Comparison of ENCODE assay signal across 8 cellular contexts in the genomic region with DNA sequence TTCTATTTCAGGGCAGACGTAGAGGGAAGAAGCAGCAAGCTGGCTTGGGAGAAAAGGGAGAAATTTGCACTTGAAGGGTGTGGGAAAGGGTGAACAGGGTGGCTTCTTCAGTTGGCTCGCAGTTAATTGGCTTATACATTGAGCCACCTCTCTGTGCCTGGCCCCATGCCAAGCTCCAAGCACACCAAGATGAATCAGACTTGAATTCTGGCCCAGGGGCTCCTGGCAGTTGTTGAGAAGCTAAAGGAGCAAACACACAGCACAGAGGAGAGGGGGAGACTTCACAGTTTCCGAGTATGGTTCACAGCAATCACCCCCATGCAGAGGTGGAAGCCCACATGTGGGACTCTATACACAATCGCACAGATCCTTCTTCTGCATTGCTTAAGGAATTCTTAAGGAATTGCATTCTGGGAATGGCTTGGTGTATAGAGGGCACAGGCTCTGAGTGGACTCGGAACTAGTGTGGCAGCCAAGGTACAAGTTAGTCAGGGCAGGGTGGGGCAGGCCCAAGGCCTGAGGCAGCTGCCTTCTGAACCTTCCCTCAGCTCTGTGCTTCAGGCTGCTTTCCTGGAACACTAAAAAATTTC. TPM values are rescaled to one million over a fixed set of nuclear protein-coding genes. Genes with fewer than 3 reads are reported as not detected.
DNase-seq lines count a peak whose midpoint lies in the region; ATAC-seq and TF ChIP-seq lines count a peak whose summit lies in the region.

No MANE protein-coding gene starts in this region.

- H3K27me3 ChIP-seq in BJ (ENCODE audit: control insufficient read depth, insufficient read depth, low read length): no peaks in the 10 kb centered on the region
- no peaks in the 10 kb centered on the region for H3K27me3 ChIP-seq in IMR-90 (ENCODE audit: control insufficient read depth, insufficient read depth, low read length)
- H3K27me3 ChIP-seq in osteoblast (ENCODE audit: insufficient read depth, low read length): no peaks in the 10 kb centered on the region
- H3K27me3 ChIP-seq in thoracic aorta (replicated peaks; ENCODE audit: insufficient read depth): no peaks in the 10 kb centered on the region

- peak overlapping the region; percentile 87 for H2BK5ac ChIP-seq in IMR-90 (ENCODE audit: low read depth, low read length, poor library complexity, severe bottlenecking)

- TF ChIP-seq CTCF in BJ (IDR thresholded peaks at IDR 0.05; ENCODE audit: insufficient read depth, low read depth, low read length) (no peak), IMR-90 (conservative IDR thresholded peaks at IDR 0.05; ENCODE audit: low read depth, low read length) (no peak), osteoblast (IDR thresholded peaks at IDR 0.05; ENCODE audit: extremely low read depth, low read depth, low read length) (no peak), thoracic aorta (IDR thresholded peaks at IDR 0.05) (no peak)

- peaks cover 54% of the 10 kb centered on the region for H3K79me2 ChIP-seq in osteoblast (ENCODE audit: insufficient read depth, low read length)

- H3K4ac ChIP-seq in IMR-90 (ENCODE audit: low read depth, low read length): peak overlapping the region; percentile 97

- H3K4me2 ChIP-seq in IMR-90 (ENCODE audit: low read depth, low read length): peak overlapping the region; percentile 78
- peak overlapping the region; percentile 93 for H3K4me2 ChIP-seq in osteoblast (ENCODE audit: insufficient read depth, low read length)

- peak overlapping the region; percentile 86 for H3K56ac ChIP-seq in IMR-90 (ENCODE audit: extremely low read depth, insufficient read depth, low read length)

- no TSS peak for BruUV-seq in IMR-90 (replicated peaks; lab: Mats Ljungman, UMichigan)

- in situ Hi-C loops in IMR-90 (cut with MboI; ENCODE audit: low sequenced_read_pairs): no loop called here
- in situ Hi-C loops in SK-MEL-5 (cut with HindIII; ENCODE audit: low pct_unique_long_range_greater_than_20kb, low sequenced_read_pairs): no loop called here

- peaks cover 67% of the 10 kb centered on the region for H3K4me1 Mint-ChIP-seq in activated naive CD4-positive, alpha-beta T cell treated with anti-CD3 and anti-CD28 coated beads, Interleukin-2, amount 10 ng/mL, durations not matched to agents 7 days and 5 days

- peak overlapping the region; percentile 97 for H3K14ac ChIP-seq in IMR-90 (replicated peaks; ENCODE audit: low read depth, low read length)

- dilution Hi-C loops in IMR-90 (cut with HindIII; ENCODE audit: low sequenced_read_pairs, unreplicated experiment): no loop called here

- TF ChIP-seq RAD21 in IMR-90 (IDR thresholded peaks at IDR 0.05; ENCODE audit: low read length): no peak

- peaks cover 43% of the 10 kb centered on the region for H3K36me3 Mint-ChIP-seq in activated naive CD4-positive, alpha-beta T cell treated with anti-CD3 and anti-CD28 coated beads, Interleukin-2, amount 10 ng/mL, durations not matched to agents 7 days and 5 days

- peak overlapping the region; percentile 89 for H4K91ac ChIP-seq in IMR-90 (ENCODE audit: insufficient read depth, low read depth, low read length)

- peaks cover 9 to 53% of the 10 kb centered on the region in 2 experiments; a peak in 3 of 4 replicates for H3K79me1 ChIP-seq in IMR-90 (ENCODE audit: low read depth in 1 of 2, low read length in 2 of 2)

- peak overlapping the region; percentile 83 for H3K23ac ChIP-seq in IMR-90 (ENCODE audit: low read depth, low read length)

- peak overlapping the region; percentile 7; the same call in 1 of the 2 replicates for H3K18ac ChIP-seq in IMR-90 (ENCODE audit: low read depth, low read length)

- WGBS in IMR-90 (ENCODE audit: extremely low coverage in 2 of 2, insufficient read length in 1 of 2), 2 experiments: 0% methylated on average over 1 of the region's 5 CpGs; no CpG with 5 or more reads in 1 of the 2 experiments

- H4K8ac ChIP-seq in IMR-90 (ENCODE audit: low read depth in 2 of 2, low read length in 2 of 2): peak overlapping the region; percentile 67 to 93; a peak in 3 of 4 replicates

- H3K4me3 ChIP-seq in BJ (ENCODE audit: low read depth, low read length): peak overlapping the region; percentile 83
- H3K4me3 ChIP-seq in IMR-90 (ENCODE audit: insufficient read depth, low read depth, low read length): peak overlapping the region; percentile 87
- peak overlapping the region; percentile 94 for H3K4me3 ChIP-seq in osteoblast (ENCODE audit: insufficient read depth, low read length)
- peak overlapping the region; percentile 96 for H3K4me3 ChIP-seq in thoracic aorta

- POLR2A ChIA-PET in BJ (lab: Charles Lee): interaction anchor here (0.6 kb wide), 1 partner anchor 662 kb away, joined by 3 read pairs; no protein-coding TSS in a partner anchor
- POLR2A ChIA-PET in IMR-90 (lab: Charles Lee; ENCODE audit: unreplicated experiment): interaction anchor here (0.6 kb wide), 1 partner anchor 474 kb away, joined by 3 read pairs; no protein-coding TSS in a partner anchor

- peak overlapping the region; percentile 75 for H2AFZ ChIP-seq in IMR-90 (replicated peaks; ENCODE audit: low read length, poor library complexity)
- H2AFZ ChIP-seq in osteoblast (ENCODE audit: low read length): peak overlapping the region; percentile 23

- H4K20me1 ChIP-seq in IMR-90 (ENCODE audit: insufficient read depth, low read length) (peaks cover 25% of the 10 kb centered on the region; the same call in 1 of the 2 replicates), osteoblast (ENCODE audit: insufficient read depth, low read length) (peaks cover 29% of the 10 kb centered on the region)

- H2AK9ac ChIP-seq in IMR-90 (replicated peaks; ENCODE audit: low read depth, low read length, poor library complexity): peak overlapping the region; percentile 99

- H2AK5ac ChIP-seq in IMR-90 (ENCODE audit: low read depth, low read length): peak overlapping the region; percentile 87

- peak overlapping the region; percentile 66 for H2BK20ac ChIP-seq in IMR-90 (ENCODE audit: low read depth, low read length)

- peak overlapping the region; percentile 99 for H3K27ac Mint-ChIP-seq in activated naive CD4-positive, alpha-beta T cell treated with anti-CD3 and anti-CD28 coated beads, Interleukin-2, amount 10 ng/mL, durations not matched to agents 7 days and 5 days

- no peak for DNase-seq in BJ (ENCODE audit: low read depth)
- peak; percentile 92 for DNase-seq in IMR-90
- peak; percentile 86 for DNase-seq in SK-MEL-5 (ENCODE audit: low read depth, low spot score)
- DNase-seq in activated naive CD4-positive, alpha-beta T cell treated with anti-CD3 and anti-CD28 coated beads, Interleukin-2, amount 10 ng/mL, durations not matched to agents 7 days and 5 days: peak; percentile 64
- peak; percentile 92 for DNase-seq in glomerular visceral epithelial cell (ENCODE audit: extremely low spot score)
- DNase-seq in osteoblast (ENCODE audit: insufficient read length, low spot score, missing footprints): peak; percentile 66
- peak; percentile 88 for DNase-seq in thoracic aorta (ENCODE audit: low spot score)

- H3K9me3 ChIP-seq in IMR-90 (ENCODE audit: control insufficient read depth, insufficient read depth, low read length) (no peaks in the 10 kb centered on the region), osteoblast (ENCODE audit: low read depth, low read length) (no peaks in the 10 kb centered on the region), thoracic aorta (no peaks in the 10 kb centered on the region)

- CTCF ChIA-PET in BJ (lab: Yijun Ruan, JAX) (interaction anchor here (0.6 to 3.0 kb wide), 2 partner anchors 35 to 758 kb away, joined by 5 to 19 read pairs; a partner anchor contains a TSS), IMR-90 (lab: Yijun Ruan, JAX) (interaction anchor here (0.7 to 1.4 kb wide), 4 partner anchors 35 to 1786 kb away, joined by 3 to 7 read pairs (median 3); no protein-coding TSS in a partner anchor)
- CTCF ChIA-PET in activated naive CD4-positive, alpha-beta T cell treated with anti-CD3 and anti-CD28 coated beads, Interleukin-2, amount 10 ng/mL, durations not matched to agents 7 days and 5 days (lab: Charles Lee): interaction anchor here (1.3 to 1.6 kb wide), 4 partner anchors 9 to 37 kb away, joined by 3 to 7 read pairs (median 4); a partner anchor contains a TSS

- H3K9ac ChIP-seq in IMR-90 (ENCODE audit: low read depth, low read length): peak overlapping the region; percentile 79

- intact Hi-C loops in IMR-90 (cut with micrococcal nuclease): loop anchor here (10.0 kb wide), 2 partner anchors 779 to 859 kb away; no protein-coding TSS in a partner anchor

- H3K4me1 ChIP-seq in IMR-90 (ENCODE audit: control insufficient read depth, insufficient read depth, low read length) (peaks cover 14% of the 10 kb centered on the region), osteoblast (ENCODE audit: insufficient read depth, low read length) (peaks cover 76% of the 10 kb centered on the region), thoracic aorta (ENCODE audit: control insufficient read depth in 1 of 2, low read depth in 2 of 2) (peaks cover 55 to 71% of the 10 kb centered on the region in 2 donors)

- H3K36me3 ChIP-seq in BJ (ENCODE audit: control insufficient read depth, insufficient read depth, low read length): no peaks in the 10 kb centered on the region; the same call in 1 of the 2 replicates
- H3K36me3 ChIP-seq in IMR-90 (ENCODE audit: control insufficient read depth, insufficient read depth, low read length): peaks cover 3% of the 10 kb centered on the region; the same call in 1 of the 2 replicates
- peaks cover 4% of the 10 kb centered on the region for H3K36me3 ChIP-seq in osteoblast (ENCODE audit: insufficient read depth, low read length)
- H3K36me3 ChIP-seq in thoracic aorta: no peaks in the 10 kb centered on the region

- H3K27ac ChIP-seq in IMR-90 (ENCODE audit: insufficient read depth, low read length) (peak overlapping the region; percentile 86), osteoblast (ENCODE audit: low read depth, low read length) (peak overlapping the region; percentile 94), thoracic aorta (peak overlapping the region; percentile 96 to 97)

- peak overlapping the region; percentile 90 for H2BK120ac ChIP-seq in IMR-90 (ENCODE audit: low read depth, low read length)

- TF ChIP-seq POLR2A in IMR-90 (IDR thresholded peaks at IDR 0.05; ENCODE audit: low read depth, low read length): no peak

- ATAC-seq in IMR-90 (ENCODE audit: low read depth) (peak; percentile 36), thoracic aorta (ENCODE audit: insufficient number of reproducible peaks, low FRiP score, low read depth) (peak; percentile 78), HG02884 (IDR thresholded peaks at IDR 0.05; ENCODE audit: unreplicated experiment) (no peak)

- peak overlapping the region; percentile 99 for H3K4me3 Mint-ChIP-seq in activated naive CD4-positive, alpha-beta T cell treated with anti-CD3 and anti-CD28 coated beads, Interleukin-2, amount 10 ng/mL, durations not matched to agents 7 days and 5 days

- H3K9me3 Mint-ChIP-seq in activated naive CD4-positive, alpha-beta T cell treated with anti-CD3 and anti-CD28 coated beads, Interleukin-2, amount 10 ng/mL, durations not matched to agents 7 days and 5 days: no peaks in the 10 kb centered on the region

- H3K27me3 Mint-ChIP-seq in activated naive CD4-positive, alpha-beta T cell treated with anti-CD3 and anti-CD28 coated beads, Interleukin-2, amount 10 ng/mL, durations not matched to agents 7 days and 5 days: no peaks in the 10 kb centered on the region

- H2BK15ac ChIP-seq in IMR-90 (ENCODE audit: low read depth, low read length): peak overlapping the region; percentile 67; the same call in 2 of the 3 replicates

- H3K9me1 ChIP-seq in IMR-90 (ENCODE audit: insufficient read depth, low read length): peaks cover 26% of the 10 kb centered on the region

- peak overlapping the region; percentile 28 for H4K5ac ChIP-seq in IMR-90 (ENCODE audit: low read depth, low read length)

RNA-seq across cellular contexts. Expression of a gene that starts 1.5 kb away (rescaled TPM):
- polyA plus RNA-seq in BJ (2011; rRNA removed) (129 TPM in 2 replicates), IMR-90 (2012; rRNA removed) (68.7 and 76.4 TPM in 2 replicates)
- 36.7 and 80.6 TPM in 2 replicates for polyA minus RNA-seq in BJ (2011; rRNA and poly(A)+ RNA removed)
- total RNA-seq in IMR-90 (2012; rRNA removed) (98.8 and 126 TPM in 2 replicates), osteoblast (91.2 and 99.9 TPM in 2 replicates), thoracic aorta (100 to 1,000 TPM; 195 to 269 TPM)
- 25.4 and 55.0 TPM in 2 replicates for polyA plus RNA-seq in IMR-90 (2012; cell fraction: cytosol; rRNA removed)
- 14.4 and 22.8 TPM in 2 replicates for polyA plus RNA-seq in IMR-90 (2012; cell fraction: nucleus; rRNA removed; ENCODE audit: low replicate concordance)
- total RNA-seq in SK-MEL-5 (2014; rRNA removed; shearing (Covaris generic)): 55.7 and 61.3 TPM in 2 replicates
- polyA plus RNA-seq in SK-MEL-5 (2015; cell fraction: cytosol; rRNA removed): 74.7 and 82.8 TPM in 2 replicates
- 16.7 and 18.0 TPM in 2 replicates for polyA plus RNA-seq in SK-MEL-5 (2015; cell fraction: nucleus; rRNA removed)

RNA-seq across cellular contexts. Expression of a gene that starts 6.1 kb away (rescaled TPM):
- 36.6 and 71.8 TPM in 2 replicates for polyA plus RNA-seq in BJ (2011; rRNA removed)
- 16.0 and 20.5 TPM in 2 replicates for polyA minus RNA-seq in BJ (2011; rRNA and poly(A)+ RNA removed)
- 64.3 and 77.2 TPM in 2 replicates for total RNA-seq in IMR-90 (2012; rRNA removed)
- polyA plus RNA-seq in IMR-90 (2012; rRNA removed): 42.6 and 51.8 TPM in 2 replicates
- 9.2 and 15.1 TPM in 2 replicates for polyA plus RNA-seq in IMR-90 (2012; cell fraction: cytosol; rRNA removed)
- 11.2 and 75.3 TPM in 2 replicates for polyA plus RNA-seq in IMR-90 (2012; cell fraction: nucleus; rRNA removed; ENCODE audit: low replicate concordance)
- 58.8 and 63.8 TPM in 2 replicates for total RNA-seq in SK-MEL-5 (2014; rRNA removed; shearing (Covaris generic))
- 36.5 and 38.1 TPM in 2 replicates for polyA plus RNA-seq in SK-MEL-5 (2015; cell fraction: cytosol; rRNA removed)
- 114 and 124 TPM in 2 replicates for polyA plus RNA-seq in SK-MEL-5 (2015; cell fraction: nucleus; rRNA removed)
- 77.1 and 78.1 TPM in 2 replicates for total RNA-seq in osteoblast
- total RNA-seq in thoracic aorta: 10 to 100 TPM; 36.1 to 69.4 TPM

RNA-seq across cellular contexts. Expression of a gene that starts 34.1 kb away (rescaled TPM):
- polyA plus RNA-seq in BJ (2011; rRNA removed): 7.7 and 14.3 TPM in 2 replicates
- polyA minus RNA-seq in BJ (2011; rRNA and poly(A)+ RNA removed): 9.7 and 10.0 TPM in 2 replicates
- total RNA-seq in IMR-90 (2012; rRNA removed): 39.1 and 57.5 TPM in 2 replicates
- polyA plus RNA-seq in IMR-90 (2012; rRNA removed): 9.5 and 12.4 TPM in 2 replicates
- 1.9 and 2.2 TPM in 2 replicates for polyA plus RNA-seq in IMR-90 (2012; cell fraction: cytosol; rRNA removed)
- 3.2 and 16.3 TPM in 2 replicates for polyA plus RNA-seq in IMR-90 (2012; cell fraction: nucleus; rRNA removed; ENCODE audit: low replicate concordance)
- 14.8 and 35.6 TPM in 2 replicates for total RNA-seq in SK-MEL-5 (2014; rRNA removed; shearing (Covaris generic))
- polyA plus RNA-seq in SK-MEL-5 (2015; cell fraction: cytosol; rRNA removed): 10.6 and 15.8 TPM in 2 replicates
- 15.5 and 16.0 TPM in 2 replicates for polyA plus RNA-seq in SK-MEL-5 (2015; cell fraction: nucleus; rRNA removed)
- 44.5 and 45.6 TPM in 2 replicates for total RNA-seq in osteoblast
- 10 to 100 TPM; 34.7 to 49.2 TPM for total RNA-seq in thoracic aorta

RNA-seq across cellular contexts. Expression of a gene that starts 36.2 kb away (rescaled TPM):
- not detected in 2 replicates for polyA plus RNA-seq in BJ (2011; rRNA removed)
- not detected in 2 replicates for polyA minus RNA-seq in BJ (2011; rRNA and poly(A)+ RNA removed)
- not detected in 2 replicates for total RNA-seq in IMR-90 (2012; rRNA removed)
- polyA plus RNA-seq in IMR-90 (2012; rRNA removed): not detected in 2 replicates
- polyA plus RNA-seq in IMR-90 (2012; cell fraction: cytosol; rRNA removed): not detected in 2 replicates
- not detected in 2 replicates for polyA plus RNA-seq in IMR-90 (2012; cell fraction: nucleus; rRNA removed; ENCODE audit: low replicate concordance)
- 0.16 and 0.19 TPM in 2 replicates for total RNA-seq in SK-MEL-5 (2014; rRNA removed; shearing (Covaris generic))
- polyA plus RNA-seq in SK-MEL-5 (2015; cell fraction: cytosol; rRNA removed): 0.06 and 1.3 TPM in 2 replicates
- polyA plus RNA-seq in SK-MEL-5 (2015; cell fraction: nucleus; rRNA removed): 0.10 and 0.12 TPM in 2 replicates
- total RNA-seq in osteoblast: not detected in 2 replicates
- not detected for total RNA-seq in thoracic aorta
